ENCODE assay signal across 14 cellular contexts in genomic region chr17:79019260-79019630, GRCh38. TPM values are rescaled to one million over a fixed set of nuclear protein-coding genes. Genes with fewer than 3 reads are reported as not detected.
DNase-seq lines count a peak whose midpoint lies in the region; ATAC-seq and TF ChIP-seq lines count a peak whose summit lies in the region.
"Had no signal": no experiment of that assay in that cellular context is flagged by ENCODE, and none has a peak within 500 bp of the region (broad histone marks: within the 10 kb centered on the region; RNA-seq: fewer than 3 reads in every experiment).

No MANE protein-coding gene starts in this region.

- H3K18ac ChIP-seq in H9 (ENCODE audit: insufficient read length, low read depth, low read length): no peak overlapping the region

- no peak overlapping the region for H2BK12ac ChIP-seq in H9 (ENCODE audit: insufficient read length, low read depth, low read length)

- H3K36me3 Mint-ChIP-seq in Caco-2 (ENCODE audit: insufficient read depth, unreplicated experiment) (no peaks in the 10 kb centered on the region), H9 (ENCODE audit: insufficient read depth in 1 of 3, low read depth in 3 of 3) (peaks cover 2 to 5% (median 2%) of the 10 kb centered on the region in 3 experiments; a peak in 4 of 7 replicates)
- H3K36me3 Mint-ChIP-seq: CD8-positive, alpha-beta memory T cell had no signal

- peak; percentile 52 for ATAC-seq in mucosa of descending colon
- ATAC-seq: GM23338 had no signal

- peaks cover 48% of the 10 kb centered on the region for H3K4me1 ChIP-seq in Caco-2
- H3K4me1 ChIP-seq in ascending aorta: peaks cover 19 to 49% of the 10 kb centered on the region in 2 donors
- peaks cover 20% of the 10 kb centered on the region for H3K4me1 ChIP-seq in mucosa of descending colon (ENCODE audit: low read depth)
- H3K4me1 ChIP-seq in subcutaneous abdominal adipose tissue (ENCODE audit: control insufficient read depth in 5 of 5, insufficient read depth in 5 of 5, low read length in 5 of 5): peaks cover 19 to 47% (median 46%) of the 10 kb centered on the region in 5 donors
- H3K4me1 ChIP-seq in H9 (ENCODE audit: insufficient read depth, low read length): no peaks in the 10 kb centered on the region

- no peak overlapping the region for H2BK15ac ChIP-seq in H9 (ENCODE audit: low read depth, low read length)

- DNase-seq in Caco-2: peak in 1 of 2 experiments; percentile 11
- DNase-seq in ascending aorta (ENCODE audit: low spot score in 2 of 2): no peak
- DNase-seq in mucosa of descending colon: peak in 1 of 3 donors; percentile 23
- no peak for DNase-seq in NCI-H2029 (lab: John Stamatoyannopoulos, UW)
- no peak for DNase-seq in H9
- DNase-seq in NCI-H446 (lab: John Stamatoyannopoulos, UW): no peak
- DNase-seq: 8988T, DMS79 had no signal

- H3K4me1 Mint-ChIP-seq in Caco-2 (ENCODE audit: low read depth, unreplicated experiment) (peaks cover 56% of the 10 kb centered on the region), H9 (peaks cover 12 to 16% of the 10 kb centered on the region in 2 experiments)

- peaks cover 7% of the 10 kb centered on the region for H3K23me2 ChIP-seq in H9 (ENCODE audit: insufficient read length, low read depth, low read length, poor library complexity, severe bottlenecking)

- no peaks in the 10 kb centered on the region for H3K79me2 ChIP-seq in H9 (ENCODE audit: insufficient read depth, low read length)

- H2BK5ac ChIP-seq in H9 (ENCODE audit: insufficient read length, low read length): no peak overlapping the region

- H3K27me3 Mint-ChIP-seq in Caco-2 (ENCODE audit: insufficient read depth, unreplicated experiment) (no peaks in the 10 kb centered on the region), H9 (ENCODE audit: low read depth) (peaks cover 81% of the 10 kb centered on the region)

- H3K4ac ChIP-seq in H9 (ENCODE audit: low read depth, low read length): no peak overlapping the region

- H3K56ac ChIP-seq in H9 (ENCODE audit: insufficient read length, low read depth, low read length): no peak overlapping the region

- H4K20me1 ChIP-seq in H9 (ENCODE audit: control insufficient read depth, insufficient read depth, insufficient read length): no peaks in the 10 kb centered on the region
- H4K20me1 ChIP-seq: BLaER1 had no signal

- H3K23ac ChIP-seq in H9 (ENCODE audit: insufficient read length, low read depth, low read length): no peak overlapping the region

- H3K27me3 ChIP-seq in Caco-2 (replicated peaks; ENCODE audit: control insufficient read depth, insufficient read depth, low read length): no peaks in the 10 kb centered on the region
- H3K27me3 ChIP-seq in ascending aorta: no peaks in the 10 kb centered on the region
- peaks cover 0 to 3% (median 0%) of the 10 kb centered on the region in 5 donors for H3K27me3 ChIP-seq in subcutaneous abdominal adipose tissue (ENCODE audit: control insufficient read depth in 5 of 5, insufficient read depth in 4 of 5, low read length in 5 of 5)
- peaks cover 25% of the 10 kb centered on the region; the same call in 1 of the 2 replicates for H3K27me3 ChIP-seq in H9 (ENCODE audit: insufficient read depth, low read length)

- H3K27ac Mint-ChIP-seq in Caco-2 (ENCODE audit: unreplicated experiment) (peak overlapping the region; percentile 77), H9 (no peak overlapping the region)
- H3K27ac Mint-ChIP-seq: CD8-positive, alpha-beta memory T cell; GM23338 had no signal

- CTCF ChIA-PET in Caco-2 (lab: Charles Lee): interaction anchor here (0.7 to 0.8 kb wide), 7 partner anchors 22 to 369 kb away, joined by 3 to 7 read pairs (median 4); partner anchors contain the start of gene ENGASE

- peak overlapping the region; percentile 86 to 89 for H3K27ac ChIP-seq in ascending aorta
- peak overlapping the region; percentile 87 for H3K27ac ChIP-seq in subcutaneous abdominal adipose tissue (ENCODE audit: low read depth, low read length)
- no peak overlapping the region for H3K27ac ChIP-seq in H9 (ENCODE audit: insufficient read length, low read depth, low read length)
- H3K27ac ChIP-seq: BLaER1 had no signal

- H3K4me3 ChIP-seq in Caco-2 (ENCODE audit: low read depth, low read length): no peak overlapping the region
- no peak overlapping the region for H3K4me3 ChIP-seq in ascending aorta
- no peak overlapping the region for H3K4me3 ChIP-seq in mucosa of descending colon
- H3K4me3 ChIP-seq in subcutaneous abdominal adipose tissue (ENCODE audit: low read depth in 1 of 5, low read length in 5 of 5): no peak overlapping the region
- H3K4me3 ChIP-seq: BLaER1, GM12878, GM23338 had no signal

- no CpG with 5 or more reads among the region's 2 CpGs for WGBS in H9 (ENCODE audit: extremely low coverage, insufficient read length, low lambda C conversion rate)

- H3K4me3 Mint-ChIP-seq in Caco-2 (ENCODE audit: unreplicated experiment): no peak overlapping the region
- H3K4me3 Mint-ChIP-seq in H9: no peak overlapping the region
- H3K4me3 Mint-ChIP-seq: GM23338 had no signal

- H3T11ph ChIP-seq in H9 (ENCODE audit: low read length): no peak overlapping the region

- no peaks in the 10 kb centered on the region for H3K79me1 ChIP-seq in H9 (ENCODE audit: insufficient read depth, low read depth, low read length, poor library complexity, severe bottlenecking)

- no peak overlapping the region for H2AK5ac ChIP-seq in H9 (ENCODE audit: insufficient read length, low read length)

- no peak overlapping the region for H4K91ac ChIP-seq in H9 (ENCODE audit: insufficient read length, low read depth, low read length)

- H3K14ac ChIP-seq in H9 (ENCODE audit: insufficient read depth, low read length): no peak overlapping the region

- peaks cover 10% of the 10 kb centered on the region for H3K9me3 ChIP-seq in Caco-2
- H3K9me3 ChIP-seq in ascending aorta: no peaks in the 10 kb centered on the region
- H3K9me3 ChIP-seq in mucosa of descending colon: peaks cover 3% of the 10 kb centered on the region
- no peaks in the 10 kb centered on the region for H3K9me3 ChIP-seq in subcutaneous abdominal adipose tissue (ENCODE audit: control insufficient read depth in 5 of 5, low read length in 5 of 5)
- no peaks in the 10 kb centered on the region for H3K9me3 ChIP-seq in H9 (ENCODE audit: control insufficient read depth, low read depth, low read length)

- H3K9me3 Mint-ChIP-seq in Caco-2 (ENCODE audit: unreplicated experiment) (peaks cover 3% of the 10 kb centered on the region), H9 (peaks cover 17 to 22% of the 10 kb centered on the region in 2 experiments)

- POLR2A ChIA-PET in Caco-2 (lab: Charles Lee): no interaction called here

- no peak overlapping the region for H4K8ac ChIP-seq in H9 (replicated peaks; ENCODE audit: insufficient read length, low read depth, low read length)

- TF ChIP-seq CTCF in Caco-2 (IDR thresholded peaks at IDR 0.05; ENCODE audit: insufficient read depth in 1 of 2, low read depth in 1 of 2, low read length in 1 of 2, severe bottlenecking in 1 of 2, unreplicated experiment in 1 of 2): no peak
- TF ChIP-seq CTCF in ascending aorta (IDR thresholded peaks at IDR 0.05): no peak
- no peak for TF ChIP-seq CTCF in mucosa of descending colon (IDR thresholded peaks at IDR 0.05)
- no peak for TF ChIP-seq CTCF in H9 (conservative IDR thresholded peaks at IDR 0.05)

- no peak overlapping the region for H2BK120ac ChIP-seq in H9 (ENCODE audit: low read depth, low read length, poor library complexity, severe bottlenecking)

- no TSS peak for BruUV-seq in Caco-2 (replicated peaks; lab: Mats Ljungman, UMichigan)

- no peak overlapping the region for H2AFZ ChIP-seq in H9 (ENCODE audit: low read length)
- H2AFZ ChIP-seq: GM23338 had no signal

- intact Hi-C loops in Caco-2 (cut with micrococcal nuclease; ENCODE audit: unreplicated experiment): loop anchor here (1.0 kb wide), 3 partner anchors 23 to 63 kb away; no protein-coding TSS in a partner anchor
- intact Hi-C loops in ascending aorta (cut with DNase I): loop anchor here (2.0 kb wide), 2 partner anchors 64 to 374 kb away; no protein-coding TSS in a partner anchor
- intact Hi-C loops in mucosa of descending colon (cut with DNase I, micrococcal nuclease): no loop called here

- H4K5ac ChIP-seq in H9 (ENCODE audit: insufficient read length, low read depth, low read length): no peak overlapping the region

- H3K4me2 ChIP-seq in H9 (ENCODE audit: insufficient read depth, insufficient read length, low read length): no peak overlapping the region
- H3K4me2 ChIP-seq: BLaER1, GM23338 had no signal

- H3K9ac ChIP-seq in subcutaneous abdominal adipose tissue (ENCODE audit: low read length in 5 of 5) (peak overlapping the region in 1 of 5 donors; percentile 72), H9 (ENCODE audit: extremely low read depth, insufficient read length, low read length) (no peak overlapping the region)
- H3K9ac ChIP-seq: BLaER1 had no signal

- H3K36me3 ChIP-seq in Caco-2 (ENCODE audit: control insufficient read depth, insufficient read depth, low read length): no peaks in the 10 kb centered on the region
- no peaks in the 10 kb centered on the region for H3K36me3 ChIP-seq in ascending aorta
- no peaks in the 10 kb centered on the region for H3K36me3 ChIP-seq in mucosa of descending colon (ENCODE audit: low read depth)
- H3K36me3 ChIP-seq in subcutaneous abdominal adipose tissue (ENCODE audit: control insufficient read depth in 5 of 5, insufficient read depth in 5 of 5, low read length in 5 of 5): no peaks in the 10 kb centered on the region
- H3K36me3 ChIP-seq: BLaER1 had no signal

- H2BK20ac ChIP-seq in H9 (ENCODE audit: low read depth, low read length, poor library complexity, severe bottlenecking): no peak overlapping the region

RNA-seq across cellular contexts. Expression of gene C1QTNF1, which starts 4.7 kb away (rescaled TPM):
- 16.1 and 19.9 TPM in 2 replicates for total RNA-seq in Caco-2 (2022)
- total RNA-seq in ascending aorta: 435 TPM
- 10 to 100 TPM; 16.9 to 33.3 (median 22.1) TPM for total RNA-seq in mucosa of descending colon
- 0.55 and 0.96 TPM in 2 replicates for total RNA-seq in H9 (2021)
- total RNA-seq: G401 had no signal

RNA-seq across cellular contexts. Expression of gene CANT1, which starts 9.7 kb away (rescaled TPM):
- total RNA-seq in Caco-2 (2022): 68.9 and 86.4 TPM in 2 replicates
- total RNA-seq in ascending aorta: 67.2 TPM
- 100 to 1,000 TPM; 159 to 376 (median 242) TPM for total RNA-seq in mucosa of descending colon
- 32.4 and 33.0 TPM in 2 replicates for total RNA-seq in H9 (2021)

RNA-seq across cellular contexts. Expression of gene LGALS3BP, which starts 39.5 kb away (rescaled TPM):
- 65.4 and 68.1 TPM in 2 replicates for total RNA-seq in Caco-2 (2022)
- 365 TPM for total RNA-seq in ascending aorta
- 100 to 1,000 TPM; 329 to 838 (median 752) TPM for total RNA-seq in mucosa of descending colon
- total RNA-seq in H9 (2021): 69.8 and 76.4 TPM in 2 replicates

RNA-seq across cellular contexts. Expression of gene ENGASE, which starts 55.4 kb away (rescaled TPM):
- 50.0 and 52.5 TPM in 2 replicates for total RNA-seq in Caco-2 (2022)
- 13.2 TPM for total RNA-seq in ascending aorta
- total RNA-seq in mucosa of descending colon: 100 to 1,000 TPM in 1 of 3 donors, 10 to 100 TPM in 2; 89.6 to 160 (median 97.4) TPM
- 20.6 and 21.1 TPM in 2 replicates for total RNA-seq in H9 (2021)

Comparison
In these comparisons a context has a peak if more than half of its experiments do, and no peak if none do; other contexts are left out.
1. RNA of gene C1QTNF1, which starts 4.7 kb away (total RNA-seq): 435 TPM in ascending aorta (single experiment); 16.9 to 33.3 TPM in mucosa of descending colon, 16.1 to 19.9 TPM in Caco-2 and 0.55 to 0.96 TPM in H9; every median in the first group is over 10 times any median in the second.
2. intact Hi-C loops: an anchor here in Caco-2 (1.0 kb wide) and ascending aorta (2.0 kb wide); none called in mucosa of descending colon.